24 cellular contexts compared by ENCODE assay signal in genomic region chr2:47359375-47359868, GRCh38. TPM values are rescaled to one million over a fixed set of nuclear protein-coding genes. Genes with fewer than 3 reads are reported as not detected.
DNase-seq lines count a peak whose midpoint lies in the region; ATAC-seq, FAIRE-seq and TF ChIP-seq lines count a peak whose summit lies in the region.
"Had no signal": no experiment of that assay in that cellular context is flagged by ENCODE, and none has a peak within 500 bp of the region (broad histone marks: within the 10 kb centered on the region; RNA-seq: fewer than 3 reads in every experiment).

No MANE protein-coding gene starts in this region.

- H3K9me1 ChIP-seq in K562 (ENCODE audit: control insufficient read depth, insufficient read depth, low read length): no peaks in the 10 kb centered on the region

- no peaks in the 10 kb centered on the region for H3K27me3 Mint-ChIP-seq in stimulated activated naive CD8-positive, alpha-beta T cell treated with anti-CD3 and anti-CD28 coated beads, Interleukin-15, amount 100 ng/mL, for 72 hours
- peaks cover 3% of the 10 kb centered on the region for H3K27me3 Mint-ChIP-seq in activated CD8-positive, alpha-beta T cell treated with anti-CD3 and anti-CD28 coated beads, Interleukin-2, amount 10 ng/mL, durations not matched to agents 7 days and 5 days (ENCODE audit: low read depth)

- H3K36me3 ChIP-seq in K562 (ENCODE audit: control insufficient read depth, insufficient read depth, low read length) (no peaks in the 10 kb centered on the region), mucosa of rectum (ENCODE audit: control insufficient read depth in 2 of 2, insufficient read depth in 2 of 2, low read length in 2 of 2) (no peaks in the 10 kb centered on the region), PC-9 (ENCODE audit: low read depth) (no peaks in the 10 kb centered on the region)
- H3K36me3 ChIP-seq: BLaER1 treated with 17β-estradiol and CSF1 and Interleukin-3, amounts not matched to agents 10 nM and 100 nM had no signal

- WGBS in K562 (ENCODE audit: insufficient coverage, low coverage, missing lambda C conversion rate): 1% methylated on average over 10 of the region's 10 CpGs

- H3K4me1 Mint-ChIP-seq in stimulated activated naive CD8-positive, alpha-beta T cell treated with anti-CD3 and anti-CD28 coated beads, Interleukin-15, amount 100 ng/mL, for 72 hours: no peaks in the 10 kb centered on the region
- no peaks in the 10 kb centered on the region for H3K4me1 Mint-ChIP-seq in activated CD8-positive, alpha-beta T cell treated with anti-CD3 and anti-CD28 coated beads, Interleukin-2, amount 10 ng/mL, durations not matched to agents 7 days and 5 days (ENCODE audit: low read depth)

- peaks cover 41% of the 10 kb centered on the region for H3F3A ChIP-seq in PC-9 (ENCODE audit: insufficient read depth, low read depth)

- H3K4me2 ChIP-seq in K562 (ENCODE audit: insufficient read depth, low read length) (peak overlapping the region; percentile 75), PC-9 (no peak overlapping the region)
- H3K4me2 ChIP-seq: BLaER1 treated with 17β-estradiol and CSF1 and Interleukin-3, amounts not matched to agents 10 nM and 100 nM; KMS-11 had no signal

- BruUV-seq in K562 (replicated peaks; lab: Mats Ljungman, UMichigan) (no TSS peak), PC-9 (replicated peaks; lab: Mats Ljungman, UMichigan) (no TSS peak)

- TF ChIP-seq CTCF in K562 (IDR thresholded peaks at IDR 0.05 in 2 of 3, conservative IDR thresholded peaks at IDR 0.05 in 1 of 3; ENCODE audit: insufficient read depth in 2 of 3, low read depth in 1 of 3, low read length in 3 of 3): no peak
- TF ChIP-seq CTCF in PC-9 (conservative IDR thresholded peaks at IDR 0.05): no peak

- no peaks in the 10 kb centered on the region for H3K27me3 ChIP-seq in K562 (ENCODE audit: control insufficient read depth in 2 of 2, insufficient read depth in 2 of 2, low read length in 2 of 2)
- H3K27me3 ChIP-seq in mucosa of rectum (ENCODE audit: control insufficient read depth in 2 of 2, insufficient read depth in 2 of 2, low read length in 2 of 2): no peaks in the 10 kb centered on the region
- no peaks in the 10 kb centered on the region for H3K27me3 ChIP-seq in PC-9 (ENCODE audit: insufficient read depth, low read depth)
- H3K27me3 ChIP-seq: BLaER1 treated with 17β-estradiol and CSF1 and Interleukin-3, amounts not matched to agents 10 nM and 100 nM had no signal

- no peak for TF ChIP-seq POLR2A in K562 (conservative IDR thresholded peaks at IDR 0.05)

- H3K36me3 Mint-ChIP-seq in activated CD8-positive, alpha-beta T cell treated with anti-CD3 and anti-CD28 coated beads, Interleukin-2, amount 10 ng/mL, durations not matched to agents 7 days and 5 days (ENCODE audit: low read depth): no peaks in the 10 kb centered on the region
- H3K36me3 Mint-ChIP-seq: CD8-positive, alpha-beta T cell had no signal

- no peak for TF ChIP-seq RAD21 in K562 (CRISPR knock-in tag; conservative IDR thresholded peaks at IDR 0.05 in 1 of 2, IDR thresholded peaks at IDR 0.05 in 1 of 2)

- in situ Hi-C loops in K562 (cut with MboI): no loop called here

- intact Hi-C loops in K562 (cut with micrococcal nuclease): no loop called here
- intact Hi-C loops in PC-9 (cut with micrococcal nuclease; ENCODE audit: unreplicated experiment): no loop called here

- TF ChIP-seq EP300 in K562 (IDR thresholded peaks at IDR 0.05; ENCODE audit: low read length): no peak

- H3K9me3 ChIP-seq in K562 (replicated peaks; ENCODE audit: control insufficient read depth, insufficient read depth, low read depth, low read length) (no peaks in the 10 kb centered on the region), mucosa of rectum (ENCODE audit: control insufficient read depth in 2 of 2, low read length in 2 of 2) (no peaks in the 10 kb centered on the region), PC-9 (ENCODE audit: insufficient read depth, low read depth) (no peaks in the 10 kb centered on the region)
- H3K9me3 ChIP-seq: BLaER1 treated with 17β-estradiol and CSF1 and Interleukin-3, amounts not matched to agents 10 nM and 100 nM had no signal

- ATAC-seq in stimulated activated naive CD8-positive, alpha-beta T cell treated with anti-CD3 and anti-CD28 coated beads, Interleukin-15, Interleukin-2, amounts not matched to agents 100 U/mL and 50 U/mL, for 24 hours: peak; percentile 19
- no peak for ATAC-seq in stimulated activated naive CD8-positive, alpha-beta T cell treated with anti-CD3 and anti-CD28 coated beads, Interleukin-15, amount 100 ng/mL, for 72 hours
- ATAC-seq in K562 (peak; percentile 44), GM18498 (IDR thresholded peaks at IDR 0.05; ENCODE audit: unreplicated experiment) (no peak)
- no peak for ATAC-seq in activated CD8-positive, alpha-beta T cell treated with anti-CD3 and anti-CD28 coated beads, Interleukin-2, amount 10 ng/mL, durations not matched to agents 7 days and 5 days
- ATAC-seq: CD8-positive, alpha-beta T cell had no signal

- no peak overlapping the region for H3K27ac Mint-ChIP-seq in stimulated activated naive CD8-positive, alpha-beta T cell treated with anti-CD3 and anti-CD28 coated beads, Interleukin-15, amount 100 ng/mL, for 72 hours
- no peak overlapping the region for H3K27ac Mint-ChIP-seq in activated CD8-positive, alpha-beta T cell treated with anti-CD3 and anti-CD28 coated beads, Interleukin-2, amount 10 ng/mL, durations not matched to agents 7 days and 5 days
- H3K27ac Mint-ChIP-seq: CD8-positive, alpha-beta T cell had no signal

- POLR2A ChIA-PET in K562 (lab: Yijun Ruan, JAX) (no interaction called here), PC-9 (lab: Charles Lee; ENCODE audit: unreplicated experiment) (no interaction called here)
- POLR2A ChIA-PET in activated CD8-positive, alpha-beta T cell treated with anti-CD3 and anti-CD28 coated beads, Interleukin-2, amount 10 ng/mL, durations not matched to agents 7 days and 5 days (lab: Charles Lee): interaction anchor here (0.6 kb wide), 1 partner anchor 177 kb away, joined by 3 read pairs; no protein-coding TSS in a partner anchor

- H3K79me2 ChIP-seq in K562 (ENCODE audit: control insufficient read depth, insufficient read depth, low read length): no peaks in the 10 kb centered on the region
- H3K79me2 ChIP-seq in PC-9 (ENCODE audit: low read depth): no peaks in the 10 kb centered on the region

- no peak overlapping the region for H3K4me3 Mint-ChIP-seq in stimulated activated naive CD8-positive, alpha-beta T cell treated with anti-CD3 and anti-CD28 coated beads, Interleukin-15, amount 100 ng/mL, for 72 hours
- no peak overlapping the region for H3K4me3 Mint-ChIP-seq in activated CD8-positive, alpha-beta T cell treated with anti-CD3 and anti-CD28 coated beads, Interleukin-2, amount 10 ng/mL, durations not matched to agents 7 days and 5 days
- H3K4me3 Mint-ChIP-seq: CD8-positive, alpha-beta T cell had no signal

- H3K27ac ChIP-seq in K562 (ENCODE audit: extremely low read depth, low read depth, low read length) (peak overlapping the region; percentile 80), mucosa of rectum (ENCODE audit: low read depth in 2 of 2, low read length in 2 of 2) (peak overlapping the region; percentile 89 to 96), PC-9 (no peak overlapping the region)
- H3K27ac ChIP-seq: BLaER1 treated with 17β-estradiol and CSF1 and Interleukin-3, amounts not matched to agents 10 nM and 100 nM; KMS-11 had no signal

- H3K9me3 Mint-ChIP-seq in stimulated activated naive CD8-positive, alpha-beta T cell treated with anti-CD3 and anti-CD28 coated beads, Interleukin-15, amount 100 ng/mL, for 72 hours: no peaks in the 10 kb centered on the region
- no peaks in the 10 kb centered on the region for H3K9me3 Mint-ChIP-seq in activated CD8-positive, alpha-beta T cell treated with anti-CD3 and anti-CD28 coated beads, Interleukin-2, amount 10 ng/mL, durations not matched to agents 7 days and 5 days (ENCODE audit: insufficient read depth)
- H3K9me3 Mint-ChIP-seq: CD8-positive, alpha-beta T cell had no signal

- no peak for FAIRE-seq in K562 (lab: Jason Lieb, UNC)
- FAIRE-seq: D721Med, GM12891, GM18507, H1 had no signal

- H4K20me1 ChIP-seq in K562 (replicated peaks; ENCODE audit: control insufficient read depth, insufficient read depth, low read length) (no peaks in the 10 kb centered on the region), PC-9 (ENCODE audit: insufficient read depth) (no peaks in the 10 kb centered on the region)
- H4K20me1 ChIP-seq: BLaER1 treated with 17β-estradiol and CSF1 and Interleukin-3, amounts not matched to agents 10 nM and 100 nM had no signal

- CTCF ChIA-PET in K562 (lab: Yijun Ruan, JAX; ENCODE audit: low intra/inter-chr PET ratio) (no interaction called here), PC-9 (lab: Charles Lee) (no interaction called here)
- CTCF ChIA-PET in activated CD8-positive, alpha-beta T cell treated with anti-CD3 and anti-CD28 coated beads, Interleukin-2, amount 10 ng/mL, durations not matched to agents 7 days and 5 days (lab: Charles Lee): interaction anchor here (1.5 kb wide), 1 partner anchor 408 kb away, joined by 3 read pairs; no protein-coding TSS in a partner anchor

- no peak for DNase-seq in stimulated activated naive CD8-positive, alpha-beta T cell treated with anti-CD3 and anti-CD28 coated beads, Interleukin-15, Interleukin-2, amounts not matched to agents 100 U/mL and 50 U/mL, for 24 hours
- no peak for DNase-seq in stimulated activated naive CD8-positive, alpha-beta T cell treated with anti-CD3 and anti-CD28 coated beads, Interleukin-15, amount 100 ng/mL, for 72 hours
- DNase-seq in K562 (ENCODE audit: extremely low read depth in 1 of 4, low spot score in 3 of 4) (peak; percentile 33 to 60 (median 40)), SW 1271 (lab: John Stamatoyannopoulos, UW) (no peak), PC-9 (no peak)
- DNase-seq in activated CD8-positive, alpha-beta T cell treated with anti-CD3 and anti-CD28 coated beads, Interleukin-2, amount 10 ng/mL, durations not matched to agents 7 days and 5 days: no peak
- DNase-seq: CD8-positive, alpha-beta T cell; MV-4-11; NCI-H1417; NCI-H187 treated with DMSO at 0.1 percent for 48 hours; NCI-H2227 treated with DMSO at 0.1 percent for 48 hours; NCI-H510A treated with DMSO at 0.1 percent for 48 hours; NCI-H82; OCI-M1; RPMI8226; SIG-M5 had no signal

- H3K4me1 ChIP-seq in K562 (replicated peaks in 1 of 2; ENCODE audit: control insufficient read depth in 2 of 2, insufficient read depth in 2 of 2, low read length in 2 of 2) (peaks cover 46 to 49% of the 10 kb centered on the region in 2 experiments), mucosa of rectum (ENCODE audit: control insufficient read depth in 2 of 2, insufficient read depth in 2 of 2, low read length in 2 of 2) (peaks cover 13 to 49% of the 10 kb centered on the region in 2 donors), PC-9 (replicated peaks; ENCODE audit: insufficient read depth) (peaks cover 38% of the 10 kb centered on the region)

- H3K4me3 ChIP-seq in K562 (no peak overlapping the region), mucosa of rectum (ENCODE audit: low read length in 2 of 2) (peak overlapping the region in 1 of 2 donors; percentile 22), PC-9 (no peak overlapping the region)
- H3K4me3 ChIP-seq: BLaER1 treated with 17β-estradiol and CSF1 and Interleukin-3, amounts not matched to agents 10 nM and 100 nM had no signal

- H2AFZ ChIP-seq in K562 (ENCODE audit: low read depth, low read length) (peak overlapping the region; percentile 95), PC-9 (no peak overlapping the region)

- H3K9ac ChIP-seq in K562 (ENCODE audit: insufficient read depth in 1 of 2, low read depth in 2 of 2, low read length in 2 of 2) (peak overlapping the region; percentile 53 to 68; a peak in 3 of 4 replicates), mucosa of rectum (ENCODE audit: low read depth in 1 of 2, low read length in 2 of 2) (peak overlapping the region; percentile 56 to 61)
- H3K9ac ChIP-seq: BLaER1 treated with 17β-estradiol and CSF1 and Interleukin-3, amounts not matched to agents 10 nM and 100 nM; KMS-11 had no signal

- no peaks in the 10 kb centered on the region for H3K9me2 ChIP-seq in PC-9 (ENCODE audit: insufficient read depth)

RNA-seq across cellular contexts. Expression of gene EPCAM, which starts 9.7 kb away (rescaled TPM):
- 38.7 and 73.4 TPM in 2 replicates for total RNA-seq in K562 (2011; cell fraction: chromatin; rRNA removed; ENCODE audit: low replicate concordance)
- total RNA-seq in K562 (2011; cell fraction: nucleolus; rRNA removed): 48.5 and 54.7 TPM in 2 replicates
- 52.1 and 64.7 TPM in 2 replicates for total RNA-seq in K562 (2011; cell fraction: nucleoplasm; rRNA removed)
- total RNA-seq in K562 (2014; rRNA removed) (50.1 and 51.8 TPM in 2 replicates), K562 (2014; rRNA removed; fragmentation: Illumina TruSeq; extraction: Trizol) (85.5 and 89.2 TPM in 2 replicates), K562 (2015; rRNA removed; fragmentation: Illumina TruSeq; extraction: Trizol) (83.2 and 86.1 TPM in 2 replicates), K562 (2021) (62.9 and 63.1 TPM in 2 replicates), PC-9 (2021) (303 and 334 TPM in 2 replicates)
- polyA plus RNA-seq in K562 (2011; rRNA removed) (54.2 and 68.9 TPM in 2 replicates), K562 (2014; fragmentation: Illumina TruSeq; extraction: Trizol) (68.8 and 95.5 TPM in 2 replicates), K562 (2014; fragmentation: Nextera tagmentation; extraction: Ambion mirVana) (10 to 100 TPM; 59.0 to 63.1 TPM), K562 (2014; rRNA removed) (76.3 and 77.2 TPM in 2 replicates)
- polyA plus RNA-seq in K562 (2011; cell fraction: cytosol; rRNA removed): 21.7 and 27.4 TPM in 2 replicates
- polyA plus RNA-seq in K562 (2011; cell fraction: nucleus; rRNA removed): 14.9 and 21.0 TPM in 2 replicates
- polyA plus RNA-seq in K562 (2012): 50.2 and 52.8 TPM in 2 replicates
- polyA minus RNA-seq in K562 (2011; rRNA and poly(A)+ RNA removed): 84.1 and 94.2 TPM in 2 replicates
- polyA minus RNA-seq in K562 (2011; cell fraction: cytosol; rRNA and poly(A)+ RNA removed): 24.9 and 37.7 TPM in 2 replicates
- 11.8 and 22.1 TPM in 2 replicates for polyA minus RNA-seq in K562 (2011; cell fraction: nucleus; rRNA and poly(A)+ RNA removed)
- not detected for total RNA-seq in activated CD8-positive, alpha-beta T cell treated with anti-CD3 and anti-CD28 coated beads, Interleukin-2, amount 10 ng/mL, durations not matched to agents 7 days and 5 days
- total RNA-seq: CD8-positive, alpha-beta T cell had no signal

RNA-seq across cellular contexts. Expression of gene MSH2, which starts 43.5 kb away (rescaled TPM):
- total RNA-seq in K562 (2011; cell fraction: chromatin; rRNA removed; ENCODE audit: low replicate concordance): 35.6 and 139 TPM in 2 replicates
- 19.0 and 21.7 TPM in 2 replicates for total RNA-seq in K562 (2011; cell fraction: nucleolus; rRNA removed)
- 21.8 and 27.2 TPM in 2 replicates for total RNA-seq in K562 (2011; cell fraction: nucleoplasm; rRNA removed)
- total RNA-seq in K562 (2014; rRNA removed) (85.9 and 99.2 TPM in 2 replicates), K562 (2014; rRNA removed; fragmentation: Illumina TruSeq; extraction: Trizol) (139 and 161 TPM in 2 replicates), K562 (2015; rRNA removed; fragmentation: Illumina TruSeq; extraction: Trizol) (109 and 118 TPM in 2 replicates), K562 (2021) (95.1 and 113 TPM in 2 replicates), PC-9 (2021) (41.7 and 54.2 TPM in 2 replicates)
- polyA plus RNA-seq in K562 (2011; rRNA removed) (85.0 and 133 TPM in 2 replicates), K562 (2014; fragmentation: Illumina TruSeq; extraction: Trizol) (113 and 125 TPM in 2 replicates), K562 (2014; fragmentation: Nextera tagmentation; extraction: Ambion mirVana) (10 to 100 TPM; 51.8 to 60.6 TPM), K562 (2014; rRNA removed) (93.2 and 93.3 TPM in 2 replicates)
- 21.8 and 46.2 TPM in 2 replicates for polyA plus RNA-seq in K562 (2011; cell fraction: cytosol; rRNA removed)
- 27.0 and 36.1 TPM in 2 replicates for polyA plus RNA-seq in K562 (2011; cell fraction: nucleus; rRNA removed)
- 63.4 and 77.6 TPM in 2 replicates for polyA plus RNA-seq in K562 (2012)
- polyA minus RNA-seq in K562 (2011; rRNA and poly(A)+ RNA removed): 137 and 148 TPM in 2 replicates
- polyA minus RNA-seq in K562 (2011; cell fraction: cytosol; rRNA and poly(A)+ RNA removed): 44.2 and 56.7 TPM in 2 replicates
- polyA minus RNA-seq in K562 (2011; cell fraction: nucleus; rRNA and poly(A)+ RNA removed): 24.0 and 38.8 TPM in 2 replicates
- total RNA-seq in activated CD8-positive, alpha-beta T cell treated with anti-CD3 and anti-CD28 coated beads, Interleukin-2, amount 10 ng/mL, durations not matched to agents 7 days and 5 days: 10 to 100 TPM; 52.5 to 59.3 TPM

Comparison
In these comparisons a context has a peak if more than half of its experiments do, and no peak if none do; other contexts are left out.
1. ATAC-seq: peak in stimulated activated naive CD8-positive, alpha-beta T cell treated with anti-CD3 and anti-CD28 coated beads, Interleukin-15, Interleukin-2, amounts not matched to agents 100 U/mL and 50 U/mL, for 24 hours (single experiment) and K562 (single experiment); none in stimulated activated naive CD8-positive, alpha-beta T cell treated with anti-CD3 and anti-CD28 coated beads, Interleukin-15, amount 100 ng/mL, for 72 hours (single experiment), activated CD8-positive, alpha-beta T cell treated with anti-CD3 and anti-CD28 coated beads, Interleukin-2, amount 10 ng/mL, durations not matched to agents 7 days and 5 days (single experiment) and GM18498 (single experiment).
2. DNase-seq: peak in K562 (4 of 4); none in stimulated activated naive CD8-positive, alpha-beta T cell treated with anti-CD3 and anti-CD28 coated beads, Interleukin-15, Interleukin-2, amounts not matched to agents 100 U/mL and 50 U/mL, for 24 hours (single experiment), stimulated activated naive CD8-positive, alpha-beta T cell treated with anti-CD3 and anti-CD28 coated beads, Interleukin-15, amount 100 ng/mL, for 72 hours (0 of 2), activated CD8-positive, alpha-beta T cell treated with anti-CD3 and anti-CD28 coated beads, Interleukin-2, amount 10 ng/mL, durations not matched to agents 7 days and 5 days (single experiment), SW 1271 (0 of 2) and PC-9 (0 of 2).
3. RNA of gene EPCAM, which starts 9.7 kb away (total RNA-seq): 303 to 334 TPM in PC-9 and 38.7 to 89.2 TPM in K562; not detected in activated CD8-positive, alpha-beta T cell treated with anti-CD3 and anti-CD28 coated beads, Interleukin-2, amount 10 ng/mL, durations not matched to agents 7 days and 5 days; every median in the first group is over 10 times any median in the second.